ENCODE assay signal across 8 cellular contexts in genomic region chr6:83057705-83058321, GRCh38. TPM values are rescaled to one million over a fixed set of nuclear protein-coding genes. Genes with fewer than 3 reads are reported as not detected.
DNase-seq lines count a peak whose midpoint lies in the region; ATAC-seq, FAIRE-seq and TF ChIP-seq lines count a peak whose summit lies in the region.

No MANE protein-coding gene starts in this region.

- no peaks in the 10 kb centered on the region for H3K36me3 ChIP-seq in KMS-11 (ENCODE audit: insufficient read depth)

- H3K27me3 ChIP-seq in AG04450 (ENCODE audit: control insufficient read depth, insufficient read depth, low read length) (no peaks in the 10 kb centered on the region), KMS-11 (ENCODE audit: insufficient read depth, low read depth) (no peaks in the 10 kb centered on the region)

- peak overlapping the region; percentile 33; the same call in 1 of the 2 replicates for H3K4me2 ChIP-seq in KMS-11

- peak; percentile 96 for FAIRE-seq in H54 (lab: Jason Lieb, UNC)

- TF ChIP-seq CTCF in AG04450 (IDR thresholded peaks at IDR 0.05; ENCODE audit: low read depth, low read length) (peak; percentile 91), KMS-11 (conservative IDR thresholded peaks at IDR 0.05; ENCODE audit: low read depth, low read length) (peak; percentile 67)

- TF ChIP-seq POLR2A in H54 (IDR thresholded peaks at IDR 0.05; ENCODE audit: low read depth, low read length), result no peak

- CTCF ChIA-PET in AG04450 (lab: Charles Lee), result interaction anchor here (0.5 to 7.6 kb wide), 38 partner anchors 9 to 949 kb away, joined by 3 to 95 read pairs (median 3); partner anchors contain the start of genes DOP1A, IBTK and UBE3D

- H3K9ac ChIP-seq in KMS-11, result no peak overlapping the region

- DNase-seq in AG04450 (ENCODE audit: low read depth, low spot score), result no peak
- DNase-seq in GM03348 (ENCODE audit: low spot score), result peak; percentile 59
- no peak for DNase-seq in H54 (ENCODE audit: insufficient read length, low spot score)
- DNase-seq in fibroblast of gingiva (ENCODE audit: low read depth), result peak; percentile 44
- DNase-seq in non-pigmented ciliary epithelial cell (ENCODE audit: low read depth), result peak; percentile 22
- no peak for DNase-seq in foreskin melanocyte

- H3K79me2 ChIP-seq in KMS-11 (ENCODE audit: insufficient read depth, low read depth), result no peaks in the 10 kb centered on the region

- no peaks in the 10 kb centered on the region for H4K20me1 ChIP-seq in KMS-11 (ENCODE audit: insufficient read depth)

- H3K4me3 ChIP-seq in AG04450 (ENCODE audit: low read depth, low read length) (no peak overlapping the region), KMS-11 (IDR thresholded peaks at IDR 0.05; ENCODE audit: insufficient read depth, low read depth, low read length) (no peak overlapping the region)

- no peak overlapping the region for H2AFZ ChIP-seq in KMS-11 (ENCODE audit: low read depth)

- H3K27ac ChIP-seq in AG04450 (ENCODE audit: low read depth, low read length) (no peak overlapping the region), KMS-11 (0 out of 2 replicates have a peak overlapping the region, but pooled peaks have one; percentile 9)

- H3K4me1 ChIP-seq in KMS-11 (ENCODE audit: low read depth, poor library complexity, severe bottlenecking), result peaks cover 20% of the 10 kb centered on the region

- H3K9me3 ChIP-seq in AG04450 (ENCODE audit: control insufficient read depth, insufficient read depth, low read length), result no peaks in the 10 kb centered on the region

- POLR2A ChIA-PET in AG04450 (lab: Yijun Ruan, JAX), result interaction anchor here (0.5 to 0.6 kb wide), 2 partner anchors 694 to 789 kb away, joined by 3 to 6 read pairs; partner anchors contain the start of gene TPBG

- ATAC-seq in SK-N-SH treated with all-trans-retinoic acid at 6 μM for 48 hours, result peak; percentile 93

TF ChIP-seq in SK-N-SH treated with all-trans-retinoic acid at 6 μM for 48 hours, 23 proteins besides CTCF, POLR2A, EP300 and RAD21:
- TF ChIP-seq CSDC2 (CRISPR knock-in tag; IDR thresholded peaks at IDR 0.05) (no peak), ZNF70 (CRISPR knock-in tag; IDR thresholded peaks at IDR 0.05) (no peak), TOX (CRISPR knock-in tag; IDR thresholded peaks at IDR 0.05; ENCODE audit: borderline replicate concordance) (no peak), PATZ1 (CRISPR knock-in tag; IDR thresholded peaks at IDR 0.05; ENCODE audit: borderline replicate concordance) (no peak), TCF4 (CRISPR knock-in tag; IDR thresholded peaks at IDR 0.05; ENCODE audit: borderline replicate concordance) (no peak), BACH2 (CRISPR knock-in tag; IDR thresholded peaks at IDR 0.05; ENCODE audit: borderline replicate concordance) (no peak), CREB5 (CRISPR knock-in tag; IDR thresholded peaks at IDR 0.05; ENCODE audit: low read depth) (no peak), ARNTL (CRISPR knock-in tag; IDR thresholded peaks at IDR 0.05; ENCODE audit: borderline replicate concordance, low read depth) (no peak), OSR1 (CRISPR knock-in tag; IDR thresholded peaks at IDR 0.05) (no peak), RARB (CRISPR knock-in tag; IDR thresholded peaks at IDR 0.05) (no peak)

RNA-seq across cellular contexts. Expression of gene UBE3D, which starts 7.8 kb away (rescaled TPM):
- 4.7 and 6.4 TPM in 2 replicates for polyA plus RNA-seq in AG04450 (2011; rRNA removed)
- polyA minus RNA-seq in AG04450 (2011; rRNA and poly(A)+ RNA removed), result 5.9 and 8.0 TPM in 2 replicates

RNA-seq across cellular contexts. Expression of gene DOP1A, which starts 9.7 kb away (rescaled TPM):
- polyA plus RNA-seq in AG04450 (2011; rRNA removed), result 11.3 and 14.6 TPM in 2 replicates
- 17.8 and 29.4 TPM in 2 replicates for polyA minus RNA-seq in AG04450 (2011; rRNA and poly(A)+ RNA removed)

Comparison
In these comparisons a context has a peak if more than half of its experiments do, and no peak if none do; other contexts are left out.
1. DNase-seq: peak in GM03348 (single experiment), fibroblast of gingiva (single experiment) and non-pigmented ciliary epithelial cell (single experiment); none in AG04450 (single experiment), H54 (single experiment) and foreskin melanocyte (single experiment).